ENCODE assay signal across 8 cellular contexts in genomic region chr19:49085868-49086232, GRCh38. TPM values are rescaled to one million over a fixed set of nuclear protein-coding genes. Genes with fewer than 3 reads are reported as not detected.
DNase-seq lines count a peak whose midpoint lies in the region; TF ChIP-seq lines count a peak whose summit lies in the region.

No MANE protein-coding gene starts in this region.

- H3K4me2 ChIP-seq in GM23248 (ENCODE audit: unreplicated experiment) (peak overlapping the region; percentile 80), skeletal muscle satellite cell (ENCODE audit: low read length) (peak overlapping the region; percentile 100)

- peak overlapping the region; percentile 99 for H3K4me3 Mint-ChIP-seq in glutamatergic neuron (ENCODE audit: unreplicated experiment)

- H3K27me3 ChIP-seq in GM23248 (replicated peaks; ENCODE audit: insufficient read depth) (no peaks in the 10 kb centered on the region), WERI-Rb-1 (ENCODE audit: insufficient read depth, low read depth, severe bottlenecking) (no peaks in the 10 kb centered on the region), skeletal muscle satellite cell (ENCODE audit: control insufficient read depth, insufficient read depth, low read length) (peaks cover 3% of the 10 kb centered on the region)

- H3K4me3 ChIP-seq in GM23248 (peak overlapping the region; percentile 90), WERI-Rb-1 (ENCODE audit: low read depth, low read length) (peak overlapping the region; percentile 99), skeletal muscle satellite cell (ENCODE audit: low read length) (peak overlapping the region; percentile 91)

- no peaks in the 10 kb centered on the region for H3K36me3 Mint-ChIP-seq in glutamatergic neuron (ENCODE audit: unreplicated experiment)

- H2AFZ ChIP-seq in GM23248: peak overlapping the region; percentile 57

- peaks cover 56% of the 10 kb centered on the region for H3K79me2 ChIP-seq in GM23248 (ENCODE audit: insufficient read depth)

- H3K27ac ChIP-seq in GM23248: peak overlapping the region; percentile 73
- H3K27ac ChIP-seq in WERI-Rb-1: peak overlapping the region; percentile 96

- H3K9me3 ChIP-seq in GM23248 (ENCODE audit: low read depth) (no peaks in the 10 kb centered on the region), WERI-Rb-1 (ENCODE audit: severe bottlenecking) (peaks cover 3% of the 10 kb centered on the region), skeletal muscle satellite cell (replicated peaks; ENCODE audit: low read length) (no peaks in the 10 kb centered on the region)

- 1 to 2% methylated on average over 14 of the region's 14 CpGs for WGBS in GM23248 (ENCODE audit: low coverage in 1 of 2, low lambda C conversion rate in 2 of 2, missing lambda C conversion rate in 2 of 2), 2 experiments

- TF ChIP-seq CTCF in WERI-Rb-1 (IDR thresholded peaks at IDR 0.05; ENCODE audit: low read depth, low read length): no peak
- TF ChIP-seq CTCF in glutamatergic neuron (IDR thresholded peaks at IDR 0.05; ENCODE audit: partially characterized antibody, unreplicated experiment): no peak

- H4K20me1 ChIP-seq in GM23248 (ENCODE audit: insufficient read depth): peaks cover 20% of the 10 kb centered on the region

- H3K9me2 ChIP-seq in GM23248 (ENCODE audit: insufficient read depth): no peaks in the 10 kb centered on the region

- H3K4me1 Mint-ChIP-seq in glutamatergic neuron (ENCODE audit: low read depth, unreplicated experiment): peaks cover 9% of the 10 kb centered on the region

- H3F3A ChIP-seq in GM23248 (ENCODE audit: insufficient read depth): no peaks in the 10 kb centered on the region

- DNase-seq in GM23248 (peak; percentile 36), WERI-Rb-1 (no peak), glutamatergic neuron (no peak), HT-29 (ENCODE audit: low spot score) (no peak), NCI-H446 treated with DMSO at 0.1 percent for 48 hours (lab: John Stamatoyannopoulos, UW) (no peak), NCI-H1694 treated with DMSO at 0.1 percent for 48 hours (lab: John Stamatoyannopoulos, UW) (no peak)
- DNase-seq in stimulated activated naive CD4-positive, alpha-beta T cell treated with Interleukin-2 at 50 U/mL for 16 hours (lab: John Stamatoyannopoulos, UW): no peak

- peaks cover 10% of the 10 kb centered on the region for H3K27me3 Mint-ChIP-seq in glutamatergic neuron (ENCODE audit: unreplicated experiment)

- peak overlapping the region; percentile 89 for H3K27ac Mint-ChIP-seq in glutamatergic neuron (ENCODE audit: unreplicated experiment)

- peaks cover 13% of the 10 kb centered on the region for H3K36me3 ChIP-seq in GM23248 (ENCODE audit: low read depth)
- H3K36me3 ChIP-seq in WERI-Rb-1: peaks cover 51% of the 10 kb centered on the region
- peaks cover 33% of the 10 kb centered on the region for H3K36me3 ChIP-seq in skeletal muscle satellite cell (ENCODE audit: insufficient read depth, low read length)

- H3K4me1 ChIP-seq in GM23248 (ENCODE audit: insufficient read depth) (peaks cover 13% of the 10 kb centered on the region), skeletal muscle satellite cell (ENCODE audit: control insufficient read depth, insufficient read depth, low read length) (peaks cover 17% of the 10 kb centered on the region)

- H3K9me3 Mint-ChIP-seq in glutamatergic neuron (ENCODE audit: unreplicated experiment): peaks cover 13% of the 10 kb centered on the region

- in situ Hi-C loops in GM23248 (cut with MboI): no loop called here

- H3K9ac ChIP-seq in GM23248 (peak overlapping the region; percentile 89), skeletal muscle satellite cell (ENCODE audit: low read depth, low read length) (peak overlapping the region; percentile 93)

RNA-seq across cellular contexts. Expression of gene SNRNP70, which starts 0.6 kb away (rescaled TPM):
- total RNA-seq in GM23248 (2014; rRNA removed; shearing (Covaris generic)): 146 and 184 TPM in 2 replicates
- 102 and 104 TPM in 2 replicates for polyA plus RNA-seq in GM23248 (2016; fragmentation: Nextera tagmentation; extraction: Ambion mirVana)
- total RNA-seq in glutamatergic neuron (ENCODE audit: unreplicated experiment): 300 TPM
- total RNA-seq in skeletal muscle satellite cell (2012; rRNA removed): 112 and 138 TPM in 2 replicates
- total RNA-seq in HT-29 (2014; rRNA removed; shearing (Covaris generic)): 994 and 1,107 TPM in 2 replicates

RNA-seq across cellular contexts. Expression of gene KCNA7, which starts 13.4 kb away (rescaled TPM):
- total RNA-seq in GM23248 (2014; rRNA removed; shearing (Covaris generic)): not detected in 2 replicates
- 0.04 and 0.13 TPM in 2 replicates for polyA plus RNA-seq in GM23248 (2016; fragmentation: Nextera tagmentation; extraction: Ambion mirVana)
- not detected for total RNA-seq in glutamatergic neuron (ENCODE audit: unreplicated experiment)
- not detected in 2 replicates for total RNA-seq in skeletal muscle satellite cell (2012; rRNA removed)
- total RNA-seq in HT-29 (2014; rRNA removed; shearing (Covaris generic)): not detected in 2 replicates

RNA-seq across cellular contexts. Expression of gene NTF4, which starts 21.2 kb away (rescaled TPM):
- total RNA-seq in GM23248 (2014; rRNA removed; shearing (Covaris generic)): not detected in 2 replicates
- polyA plus RNA-seq in GM23248 (2016; fragmentation: Nextera tagmentation; extraction: Ambion mirVana): 0.51 TPM in 1 of 2 replicates, not detected in the other
- total RNA-seq in glutamatergic neuron (ENCODE audit: unreplicated experiment): not detected
- not detected in 2 replicates for total RNA-seq in skeletal muscle satellite cell (2012; rRNA removed)
- 0.29 TPM in 1 of 2 replicates, not detected in the other for total RNA-seq in HT-29 (2014; rRNA removed; shearing (Covaris generic))

RNA-seq across cellular contexts. Expression of gene CGB7, which starts 28.3 kb away (rescaled TPM):
- 0.38 and 0.54 TPM in 2 replicates for total RNA-seq in GM23248 (2014; rRNA removed; shearing (Covaris generic))
- polyA plus RNA-seq in GM23248 (2016; fragmentation: Nextera tagmentation; extraction: Ambion mirVana): 2.2 and 2.8 TPM in 2 replicates
- total RNA-seq in glutamatergic neuron (ENCODE audit: unreplicated experiment): not detected
- under 0.01 and 1.0 TPM in 2 replicates for total RNA-seq in skeletal muscle satellite cell (2012; rRNA removed)
- total RNA-seq in HT-29 (2014; rRNA removed; shearing (Covaris generic)): not detected in 2 replicates

RNA-seq across cellular contexts. Expression of gene LIN7B, which starts 28.3 kb away (rescaled TPM):
- 10.7 and 12.5 TPM in 2 replicates for total RNA-seq in GM23248 (2014; rRNA removed; shearing (Covaris generic))
- polyA plus RNA-seq in GM23248 (2016; fragmentation: Nextera tagmentation; extraction: Ambion mirVana): 11.9 and 12.6 TPM in 2 replicates
- total RNA-seq in glutamatergic neuron (ENCODE audit: unreplicated experiment): 32.6 TPM
- 4.4 and 5.1 TPM in 2 replicates for total RNA-seq in skeletal muscle satellite cell (2012; rRNA removed)
- total RNA-seq in HT-29 (2014; rRNA removed; shearing (Covaris generic)): 12.0 and 19.9 TPM in 2 replicates
